Comparison of ENCODE assay signal across 26 cellular contexts in the genomic region with DNA sequence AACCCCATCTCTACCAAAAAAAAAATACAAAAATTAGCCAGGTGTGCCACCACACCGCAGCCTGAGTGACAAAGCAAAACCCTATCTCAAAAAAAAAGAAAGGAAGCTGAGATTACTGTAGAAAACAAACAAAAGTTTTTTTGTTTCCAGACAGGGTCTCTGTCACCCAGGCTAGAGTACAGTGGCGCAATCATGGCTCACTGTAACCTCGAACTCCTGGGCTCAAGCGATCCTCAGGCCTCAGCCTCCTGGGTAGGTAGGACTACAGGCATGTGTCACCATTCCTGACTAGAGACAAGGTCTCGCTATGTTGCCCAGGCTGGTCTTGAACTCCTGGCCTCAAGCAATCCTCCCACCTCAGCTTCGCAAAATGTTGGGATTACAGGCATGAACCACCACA. TPM values are rescaled to one million over a fixed set of nuclear protein-coding genes. Genes with fewer than 3 reads are reported as not detected.
DNase-seq lines count a peak whose midpoint lies in the region; ATAC-seq, FAIRE-seq and TF ChIP-seq lines count a peak whose summit lies in the region.
"Had no signal": no experiment of that assay in that cellular context is flagged by ENCODE, and none has a peak within 500 bp of the region (broad histone marks: within the 10 kb centered on the region; RNA-seq: fewer than 3 reads in every experiment).

No MANE protein-coding gene starts in this region.

- H3K27me3 ChIP-seq in OCI-LY1 (ENCODE audit: insufficient read depth, low read length), result no peaks in the 10 kb centered on the region
- no peaks in the 10 kb centered on the region for H3K27me3 ChIP-seq in K562 (ENCODE audit: control insufficient read depth in 2 of 2, insufficient read depth in 2 of 2, low read length in 2 of 2)
- H3K27me3 ChIP-seq: spleen, tibial nerve had no signal

- H3K9ac ChIP-seq in OCI-LY1 (ENCODE audit: low read length) (no peak overlapping the region), K562 (ENCODE audit: insufficient read depth in 1 of 2, low read depth in 2 of 2, low read length in 2 of 2) (peak overlapping the region in 1 of 2 experiments; percentile 39; a peak in 1 of 4 replicates)

- H3K27ac ChIP-seq in OCI-LY1 (ENCODE audit: low read depth, low read length, poor library complexity, severe bottlenecking) (peak overlapping the region; percentile 41), K562 (ENCODE audit: extremely low read depth, low read depth, low read length) (no peak overlapping the region)
- H3K27ac ChIP-seq: tibial nerve had no signal

- POLR2A ChIA-PET in K562 (lab: Yijun Ruan, JAX), result interaction anchor here (0.6 to 7.0 kb wide), 9 partner anchors 9 to 48 kb away, joined by 3 to 80 read pairs (median 3); a partner anchor contains a TSS

- H3K4me2 ChIP-seq in OCI-LY1 (ENCODE audit: low read length), result no peak overlapping the region
- no peak overlapping the region for H3K4me2 ChIP-seq in K562 (ENCODE audit: insufficient read depth, low read length)

- intact Hi-C loops in Right ventricle myocardium inferior (cut with DNase I) (loop anchor here (5.0 kb wide), 2 partner anchors 38 to 98 kb away; a partner anchor contains a TSS), left cardiac atrium (cut with DNase I) (loop anchor here in 1 of 2 donors (5.0 kb wide), 2 partner anchors 48 to 98 kb away; a partner anchor contains a TSS), K562 (cut with micrococcal nuclease) (loop anchor here (5.0 kb wide), 1 partner anchor 118 kb away; no protein-coding TSS in a partner anchor)

- no peak for FAIRE-seq in K562 (lab: Jason Lieb, UNC)
- FAIRE-seq: A549, frontal cortex had no signal

- H4K20me1 ChIP-seq in OCI-LY1 (ENCODE audit: insufficient read depth, low read length), result no peaks in the 10 kb centered on the region
- H4K20me1 ChIP-seq in K562 (replicated peaks; ENCODE audit: control insufficient read depth, insufficient read depth, low read length), result no peaks in the 10 kb centered on the region

- no TSS peak for BruUV-seq in K562 (replicated peaks; lab: Mats Ljungman, UMichigan)

- no peaks in the 10 kb centered on the region for H3F3A ChIP-seq in OCI-LY1 (ENCODE audit: insufficient read depth, low read length)

- H3K36me3 ChIP-seq in OCI-LY1 (ENCODE audit: insufficient read depth, low read length) (peaks cover 53% of the 10 kb centered on the region), K562 (ENCODE audit: control insufficient read depth, insufficient read depth, low read length) (peaks cover 68% of the 10 kb centered on the region)

- no peak for TF ChIP-seq RAD21 in K562 (CRISPR knock-in tag; conservative IDR thresholded peaks at IDR 0.05 in 1 of 2, IDR thresholded peaks at IDR 0.05 in 1 of 2)

- TF ChIP-seq POLR2A in K562 (conservative IDR thresholded peaks at IDR 0.05), result no peak

- H3K9me3 Mint-ChIP-seq in stimulated activated effector memory CD8-positive, alpha-beta T cell treated with anti-CD3 and anti-CD28 coated beads, Interleukin-12 subunit alpha, Interleukin-12 subunit beta, amount 100 ng/mL, for 72 hours, result no peaks in the 10 kb centered on the region
- H3K9me3 Mint-ChIP-seq: activated naive CD4-positive, alpha-beta T cell treated with anti-CD3 and anti-CD28 coated beads, Interleukin-2, amount 10 ng/mL, durations not matched to agents 7 days and 5 days had no signal

- H3K9me2 ChIP-seq in OCI-LY1 (ENCODE audit: low read depth, low read length), result no peaks in the 10 kb centered on the region

- H3K27ac Mint-ChIP-seq in stimulated activated effector memory CD8-positive, alpha-beta T cell treated with anti-CD3 and anti-CD28 coated beads, Interleukin-12 subunit alpha, Interleukin-12 subunit beta, amount 100 ng/mL, for 72 hours, result peak overlapping the region; percentile 30

- in situ Hi-C loops in K562 (cut with MboI), result no loop called here

- H3K9me1 ChIP-seq in K562 (ENCODE audit: control insufficient read depth, insufficient read depth, low read length), result no peaks in the 10 kb centered on the region

- no peak overlapping the region for H2AFZ ChIP-seq in OCI-LY1 (ENCODE audit: low read length)
- H2AFZ ChIP-seq in K562 (ENCODE audit: low read depth, low read length), result no peak overlapping the region

- H3K4me1 ChIP-seq in OCI-LY1 (ENCODE audit: insufficient read depth, low read length, severe bottlenecking), result peaks cover 28% of the 10 kb centered on the region
- peaks cover 20 to 41% of the 10 kb centered on the region in 2 experiments for H3K4me1 ChIP-seq in K562 (replicated peaks in 1 of 2; ENCODE audit: control insufficient read depth in 2 of 2, insufficient read depth in 2 of 2, low read length in 2 of 2)

- no peak for TF ChIP-seq EP300 in K562 (IDR thresholded peaks at IDR 0.05; ENCODE audit: low read length)

- H3K79me2 ChIP-seq in OCI-LY1 (ENCODE audit: insufficient read depth, low read length) (peaks cover 5% of the 10 kb centered on the region; the same call in 1 of the 2 replicates), K562 (ENCODE audit: control insufficient read depth, insufficient read depth, low read length) (peaks cover 36% of the 10 kb centered on the region)

- no peaks in the 10 kb centered on the region for H3K9me3 ChIP-seq in OCI-LY1 (ENCODE audit: low read length)
- no peaks in the 10 kb centered on the region for H3K9me3 ChIP-seq in K562 (replicated peaks; ENCODE audit: control insufficient read depth, insufficient read depth, low read depth, low read length)
- H3K9me3 ChIP-seq: A549, spleen, tibial nerve had no signal

- CTCF ChIA-PET in K562 (lab: Yijun Ruan, JAX; ENCODE audit: low intra/inter-chr PET ratio), result no interaction called here

- no peak overlapping the region for H3K4me3 Mint-ChIP-seq in stimulated activated effector memory CD8-positive, alpha-beta T cell treated with anti-CD3 and anti-CD28 coated beads, Interleukin-12 subunit alpha, Interleukin-12 subunit beta, amount 100 ng/mL, for 72 hours
- H3K4me3 Mint-ChIP-seq: activated naive CD4-positive, alpha-beta T cell treated with anti-CD3 and anti-CD28 coated beads, Interleukin-2, amount 10 ng/mL, durations not matched to agents 7 days and 5 days had no signal

- peak; percentile 6 for DNase-seq in Right ventricle myocardium inferior (ENCODE audit: missing footprints)
- no peak for DNase-seq in left cardiac atrium
- no peak for DNase-seq in K562 (ENCODE audit: extremely low read depth in 1 of 4, low spot score in 3 of 4)
- no peak for DNase-seq in stimulated activated effector memory CD8-positive, alpha-beta T cell treated with anti-CD3 and anti-CD28 coated beads, Interleukin-12 subunit alpha, Interleukin-12 subunit beta, amount 100 ng/mL, for 72 hours (ENCODE audit: low spot score in 2 of 2)
- DNase-seq in HuH-7 (ENCODE audit: low spot score), result no peak
- DNase-seq in activated CD4-positive, alpha-beta T cell treated with anti-CD3 and anti-CD28 coated beads, Interleukin-2, amount 50 U/mL, for 48 hours, result no peak
- DNase-seq in Kasumi-1 (lab: John Stamatoyannopoulos, UW), result no peak
- DNase-seq: activated CD4-positive, CD25-positive, alpha-beta regulatory T cell; activated naive CD4-positive, alpha-beta T cell treated with anti-CD3 and anti-CD28 coated beads, Interleukin-2, amount 10 ng/mL, durations not matched to agents 7 days and 5 days; activated T-cell treated with anti-CD3 and anti-CD28 coated beads, Interleukin-2, amount 50 U/mL, for 48 hours; aorta; C1 segment of cervical spinal cord; cerebellar nuclear complex; hippocampal formation; NCI-H1417; NCI-H2107; NCI-H510A treated with DMSO at 0.1 percent for 48 hours; stimulated activated CD4-positive, alpha-beta T cell treated with anti-CD3 and anti-CD28 coated beads, Interleukin-4, amount 100 ng/mL, for 1 hour; stimulated activated naive CD8-positive, alpha-beta T cell treated with anti-CD3 and anti-CD28 coated beads, Interleukin-15, Interleukin-2, amounts not matched to agents 100 U/mL and 50 U/mL, for 24 hours had no signal

- H3K4me3 ChIP-seq in OCI-LY1 (ENCODE audit: low read depth, low read length, poor library complexity, severe bottlenecking) (no peak overlapping the region), K562 (no peak overlapping the region)
- H3K4me3 ChIP-seq: A549, lung, spleen, tibial nerve had no signal

- peaks cover 66% of the 10 kb centered on the region for H3K4me1 Mint-ChIP-seq in stimulated activated effector memory CD8-positive, alpha-beta T cell treated with anti-CD3 and anti-CD28 coated beads, Interleukin-12 subunit alpha, Interleukin-12 subunit beta, amount 100 ng/mL, for 72 hours

- 52% methylated on average over 6 of the region's 6 CpGs for WGBS in K562 (ENCODE audit: insufficient coverage, low coverage, missing lambda C conversion rate)

- TF ChIP-seq CTCF in OCI-LY1 (IDR thresholded peaks at IDR 0.05; ENCODE audit: low read length) (no peak), K562 (IDR thresholded peaks at IDR 0.05 in 2 of 3, conservative IDR thresholded peaks at IDR 0.05 in 1 of 3; ENCODE audit: insufficient read depth in 2 of 3, low read depth in 1 of 3, low read length in 3 of 3) (no peak)

- no peak for ATAC-seq in Right ventricle myocardium inferior
- ATAC-seq in left cardiac atrium, result no peak
- ATAC-seq in K562, result no peak
- no peak for ATAC-seq in stimulated activated effector memory CD8-positive, alpha-beta T cell treated with anti-CD3 and anti-CD28 coated beads, Interleukin-12 subunit alpha, Interleukin-12 subunit beta, amount 100 ng/mL, for 72 hours
- ATAC-seq: A549; SK-N-SH treated with all-trans-retinoic acid at 6 μM for 48 hours; stimulated activated naive CD8-positive, alpha-beta T cell treated with anti-CD3 and anti-CD28 coated beads, Interleukin-15, Interleukin-2, amounts not matched to agents 100 U/mL and 50 U/mL, for 24 hours had no signal

- H3K36me3 Mint-ChIP-seq in stimulated activated effector memory CD8-positive, alpha-beta T cell treated with anti-CD3 and anti-CD28 coated beads, Interleukin-12 subunit alpha, Interleukin-12 subunit beta, amount 100 ng/mL, for 72 hours, result peaks cover 82% of the 10 kb centered on the region

RNA-seq across cellular contexts. Expression of a gene that starts 2.8 kb away (rescaled TPM):
- total RNA-seq in Right ventricle myocardium inferior (16.0 TPM), left cardiac atrium (10 to 100 TPM; 15.3 to 15.8 TPM), K562 (2014; rRNA removed) (18.2 and 28.9 TPM in 2 replicates), K562 (2014; rRNA removed; fragmentation: Illumina TruSeq; extraction: Trizol) (15.2 and 15.8 TPM in 2 replicates), K562 (2015; rRNA removed; fragmentation: Illumina TruSeq; extraction: Trizol) (17.7 and 18.1 TPM in 2 replicates), K562 (2021) (36.2 and 36.7 TPM in 2 replicates)
- 24.1 and 50.9 TPM in 2 replicates for total RNA-seq in K562 (2011; cell fraction: chromatin; rRNA removed; ENCODE audit: low replicate concordance)
- total RNA-seq in K562 (2011; cell fraction: nucleolus; rRNA removed), result 40.4 and 41.1 TPM in 2 replicates
- 36.8 and 44.0 TPM in 2 replicates for total RNA-seq in K562 (2011; cell fraction: nucleoplasm; rRNA removed)
- polyA plus RNA-seq in K562 (2011; rRNA removed) (23.5 and 28.3 TPM in 2 replicates), K562 (2014; fragmentation: Illumina TruSeq; extraction: Trizol) (32.5 and 34.3 TPM in 2 replicates), K562 (2014; fragmentation: Nextera tagmentation; extraction: Ambion mirVana) (1 to 10 TPM; 8.3 to 8.6 TPM), K562 (2014; rRNA removed) (24.6 and 28.1 TPM in 2 replicates)
- polyA plus RNA-seq in K562 (2011; cell fraction: cytosol; rRNA removed), result 26.2 and 37.5 TPM in 2 replicates
- polyA plus RNA-seq in K562 (2011; cell fraction: nucleus; rRNA removed), result 43.0 and 57.2 TPM in 2 replicates
- polyA plus RNA-seq in K562 (2012), result 25.4 and 27.4 TPM in 2 replicates
- 14.7 and 16.1 TPM in 2 replicates for polyA minus RNA-seq in K562 (2011; rRNA and poly(A)+ RNA removed)
- polyA minus RNA-seq in K562 (2011; cell fraction: cytosol; rRNA and poly(A)+ RNA removed), result 13.7 and 16.1 TPM in 2 replicates
- polyA minus RNA-seq in K562 (2011; cell fraction: nucleus; rRNA and poly(A)+ RNA removed), result 13.5 and 15.3 TPM in 2 replicates

RNA-seq across cellular contexts. Expression of a gene that starts 6.2 kb away (rescaled TPM):
- total RNA-seq in Right ventricle myocardium inferior (60.4 TPM), left cardiac atrium (100 to 1,000 TPM in 1 of 2 donors, 10 to 100 TPM in 1; 88.7 to 102 TPM), K562 (2014; rRNA removed) (51.9 and 57.2 TPM in 2 replicates), K562 (2014; rRNA removed; fragmentation: Illumina TruSeq; extraction: Trizol) (34.1 and 35.4 TPM in 2 replicates), K562 (2015; rRNA removed; fragmentation: Illumina TruSeq; extraction: Trizol) (34.4 and 35.9 TPM in 2 replicates), K562 (2021) (66.4 and 68.4 TPM in 2 replicates)
- total RNA-seq in K562 (2011; cell fraction: chromatin; rRNA removed; ENCODE audit: low replicate concordance), result 85.7 and 174 TPM in 2 replicates
- 69.6 and 76.4 TPM in 2 replicates for total RNA-seq in K562 (2011; cell fraction: nucleolus; rRNA removed)
- total RNA-seq in K562 (2011; cell fraction: nucleoplasm; rRNA removed), result 94.4 and 106 TPM in 2 replicates
- polyA plus RNA-seq in K562 (2011; rRNA removed) (64.8 and 81.2 TPM in 2 replicates), K562 (2014; fragmentation: Illumina TruSeq; extraction: Trizol) (93.7 and 113 TPM in 2 replicates), K562 (2014; fragmentation: Nextera tagmentation; extraction: Ambion mirVana) (1 to 10 TPM; 4.1 to 5.4 TPM), K562 (2014; rRNA removed) (57.7 and 58.0 TPM in 2 replicates)
- 63.5 and 90.8 TPM in 2 replicates for polyA plus RNA-seq in K562 (2011; cell fraction: cytosol; rRNA removed)
- polyA plus RNA-seq in K562 (2011; cell fraction: nucleus; rRNA removed), result 143 and 200 TPM in 2 replicates
- 57.8 and 71.5 TPM in 2 replicates for polyA plus RNA-seq in K562 (2012)
- 45.0 and 49.1 TPM in 2 replicates for polyA minus RNA-seq in K562 (2011; rRNA and poly(A)+ RNA removed)
- polyA minus RNA-seq in K562 (2011; cell fraction: cytosol; rRNA and poly(A)+ RNA removed), result 30.6 and 37.4 TPM in 2 replicates
- polyA minus RNA-seq in K562 (2011; cell fraction: nucleus; rRNA and poly(A)+ RNA removed), result 22.3 and 27.7 TPM in 2 replicates

RNA-seq across cellular contexts. Expression of a gene that starts 8.5 kb away (rescaled TPM):
- total RNA-seq in Right ventricle myocardium inferior (55.9 TPM), left cardiac atrium (10 to 100 TPM; 58.8 to 69.7 TPM), K562 (2014; rRNA removed) (8.2 and 10.2 TPM in 2 replicates), K562 (2014; rRNA removed; fragmentation: Illumina TruSeq; extraction: Trizol) (2.7 and 3.0 TPM in 2 replicates), K562 (2015; rRNA removed; fragmentation: Illumina TruSeq; extraction: Trizol) (4.9 and 5.1 TPM in 2 replicates), K562 (2021) (6.3 and 8.3 TPM in 2 replicates)
- total RNA-seq in K562 (2011; cell fraction: chromatin; rRNA removed; ENCODE audit: low replicate concordance), result 10.0 and 21.8 TPM in 2 replicates
- 12.2 and 13.8 TPM in 2 replicates for total RNA-seq in K562 (2011; cell fraction: nucleolus; rRNA removed)
- 14.2 and 19.3 TPM in 2 replicates for total RNA-seq in K562 (2011; cell fraction: nucleoplasm; rRNA removed)
- polyA plus RNA-seq in K562 (2011; rRNA removed) (6.9 and 7.9 TPM in 2 replicates), K562 (2014; fragmentation: Illumina TruSeq; extraction: Trizol) (5.8 and 6.8 TPM in 2 replicates), K562 (2014; fragmentation: Nextera tagmentation; extraction: Ambion mirVana) (under 1 TPM; 0.13 to 0.22 TPM), K562 (2014; rRNA removed) (8.0 TPM in 2 replicates)
- polyA plus RNA-seq in K562 (2011; cell fraction: cytosol; rRNA removed), result 7.4 and 8.1 TPM in 2 replicates
- polyA plus RNA-seq in K562 (2011; cell fraction: nucleus; rRNA removed), result 14.0 and 19.5 TPM in 2 replicates
- 8.3 and 23.2 TPM in 2 replicates for polyA plus RNA-seq in K562 (2012)
- polyA minus RNA-seq in K562 (2011; rRNA and poly(A)+ RNA removed), result 3.3 and 4.3 TPM in 2 replicates
- 4.0 and 9.3 TPM in 2 replicates for polyA minus RNA-seq in K562 (2011; cell fraction: cytosol; rRNA and poly(A)+ RNA removed)
- 2.8 and 3.6 TPM in 2 replicates for polyA minus RNA-seq in K562 (2011; cell fraction: nucleus; rRNA and poly(A)+ RNA removed)

RNA-seq across cellular contexts. Expression of a gene that starts 10.1 kb away (rescaled TPM):
- 22.2 TPM for total RNA-seq in Right ventricle myocardium inferior
- 10 to 100 TPM; 26.9 to 33.8 TPM for total RNA-seq in left cardiac atrium
- 61.9 and 74.9 TPM in 2 replicates for total RNA-seq in K562 (2011; cell fraction: chromatin; rRNA removed; ENCODE audit: low replicate concordance)
- 70.0 and 71.3 TPM in 2 replicates for total RNA-seq in K562 (2011; cell fraction: nucleolus; rRNA removed)
- 120 and 182 TPM in 2 replicates for total RNA-seq in K562 (2011; cell fraction: nucleoplasm; rRNA removed)
- total RNA-seq in K562 (2014; rRNA removed), result 215 and 262 TPM in 2 replicates
- total RNA-seq in K562 (2014; rRNA removed; fragmentation: Illumina TruSeq; extraction: Trizol), result 364 and 410 TPM in 2 replicates
- 269 and 292 TPM in 2 replicates for total RNA-seq in K562 (2015; rRNA removed; fragmentation: Illumina TruSeq; extraction: Trizol)
- 256 and 270 TPM in 2 replicates for total RNA-seq in K562 (2021)
- 754 and 835 TPM in 2 replicates for polyA plus RNA-seq in K562 (2011; rRNA removed)
- 831 and 1,136 TPM in 2 replicates for polyA plus RNA-seq in K562 (2011; cell fraction: cytosol; rRNA removed)
- polyA plus RNA-seq in K562 (2011; cell fraction: nucleus; rRNA removed), result 223 and 387 TPM in 2 replicates
- polyA plus RNA-seq in K562 (2012), result 544 and 581 TPM in 2 replicates
- polyA plus RNA-seq in K562 (2014; fragmentation: Illumina TruSeq; extraction: Trizol), result 611 and 624 TPM in 2 replicates
- 1,000 to 10,000 TPM; 1,039 to 1,103 TPM for polyA plus RNA-seq in K562 (2014; fragmentation: Nextera tagmentation; extraction: Ambion mirVana)
- 460 and 477 TPM in 2 replicates for polyA plus RNA-seq in K562 (2014; rRNA removed)
- 383 and 393 TPM in 2 replicates for polyA minus RNA-seq in K562 (2011; rRNA and poly(A)+ RNA removed)
- 80.9 and 85.6 TPM in 2 replicates for polyA minus RNA-seq in K562 (2011; cell fraction: cytosol; rRNA and poly(A)+ RNA removed)
- polyA minus RNA-seq in K562 (2011; cell fraction: nucleus; rRNA and poly(A)+ RNA removed), result 24.2 and 63.2 TPM in 2 replicates

RNA-seq across cellular contexts. Expression of a gene that starts 18.8 kb away (rescaled TPM):
- 30.8 TPM for total RNA-seq in Right ventricle myocardium inferior
- total RNA-seq in left cardiac atrium, result 10 to 100 TPM; 25.9 to 30.8 TPM
- total RNA-seq in K562 (2011; cell fraction: chromatin; rRNA removed; ENCODE audit: low replicate concordance), result 46.3 and 135 TPM in 2 replicates
- total RNA-seq in K562 (2011; cell fraction: nucleolus; rRNA removed), result 130 and 141 TPM in 2 replicates
- 76.0 and 76.6 TPM in 2 replicates for total RNA-seq in K562 (2011; cell fraction: nucleoplasm; rRNA removed)
- 67.0 and 87.6 TPM in 2 replicates for total RNA-seq in K562 (2014; rRNA removed)
- 41.3 and 56.1 TPM in 2 replicates for total RNA-seq in K562 (2014; rRNA removed; fragmentation: Illumina TruSeq; extraction: Trizol)
- total RNA-seq in K562 (2015; rRNA removed; fragmentation: Illumina TruSeq; extraction: Trizol), result 65.8 and 68.6 TPM in 2 replicates
- total RNA-seq in K562 (2021), result 74.4 and 79.8 TPM in 2 replicates
- 61.2 and 75.6 TPM in 2 replicates for polyA plus RNA-seq in K562 (2011; rRNA removed)
- polyA plus RNA-seq in K562 (2011; cell fraction: cytosol; rRNA removed), result 82.9 and 126 TPM in 2 replicates
- polyA plus RNA-seq in K562 (2011; cell fraction: nucleus; rRNA removed), result 209 and 292 TPM in 2 replicates
- polyA plus RNA-seq in K562 (2012), result 54.0 and 57.9 TPM in 2 replicates
- polyA plus RNA-seq in K562 (2014; fragmentation: Illumina TruSeq; extraction: Trizol), result 78.8 and 82.3 TPM in 2 replicates
- polyA plus RNA-seq in K562 (2014; fragmentation: Nextera tagmentation; extraction: Ambion mirVana), result 10 to 100 TPM; 24.9 to 46.7 TPM
- polyA plus RNA-seq in K562 (2014; rRNA removed), result 85.8 and 98.9 TPM in 2 replicates
- polyA minus RNA-seq in K562 (2011; rRNA and poly(A)+ RNA removed), result 50.8 and 69.7 TPM in 2 replicates
- 40.4 and 52.6 TPM in 2 replicates for polyA minus RNA-seq in K562 (2011; cell fraction: cytosol; rRNA and poly(A)+ RNA removed)
- 49.7 and 53.7 TPM in 2 replicates for polyA minus RNA-seq in K562 (2011; cell fraction: nucleus; rRNA and poly(A)+ RNA removed)
